ENCODE assay signal across 8 cellular contexts in the genomic region with DNA sequence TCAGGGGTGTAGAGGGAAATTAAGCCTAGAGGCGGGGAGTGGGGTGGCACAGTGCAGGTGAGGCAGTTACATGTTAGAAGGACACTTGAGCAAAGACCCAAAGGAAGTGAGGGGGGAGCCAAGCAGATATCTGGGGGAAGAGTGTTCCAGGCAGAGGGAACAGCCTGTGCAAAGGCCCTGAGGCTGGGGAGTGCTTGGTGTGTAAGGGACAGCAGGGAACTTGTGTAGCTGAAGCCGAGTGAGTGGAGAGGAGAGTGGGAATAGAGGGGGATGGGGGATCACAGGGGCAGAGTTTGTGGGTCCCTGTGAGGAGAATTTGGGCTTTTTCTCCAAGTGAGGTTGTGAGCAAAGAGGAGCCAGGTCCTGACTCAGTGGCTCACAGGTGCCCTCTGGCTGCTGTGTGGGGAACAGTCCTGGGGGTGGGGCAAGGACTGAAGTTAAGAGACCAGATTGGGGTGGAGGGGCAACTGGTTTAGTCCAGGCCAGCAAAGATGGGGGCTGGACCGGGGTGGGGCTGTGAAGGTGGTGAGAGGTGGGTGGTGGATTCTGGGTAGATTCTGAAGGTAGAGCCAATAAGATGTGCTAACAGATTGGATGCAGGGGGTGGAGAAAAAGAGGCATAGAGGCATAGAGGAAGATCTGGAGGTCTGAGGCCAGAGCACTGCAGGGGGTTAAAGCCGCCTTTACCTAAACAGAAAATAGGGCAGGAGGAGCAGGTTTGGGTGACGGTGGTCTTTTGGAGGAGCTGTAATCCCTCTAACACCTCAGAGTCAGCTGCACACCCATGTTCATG.
A peak's percentile ranks its signal among the peaks of the same experiment; 100 is the strongest.
DNase-seq lines count a peak whose midpoint lies in the region; ATAC-seq, FAIRE-seq and TF ChIP-seq lines count a peak whose summit lies in the region.

No MANE protein-coding gene starts in this region.

- no peaks in the 10 kb centered on the region for H3K79me2 ChIP-seq in K562 (ENCODE audit: control insufficient read depth, insufficient read depth, low read length)

- no peaks in the 10 kb centered on the region for H3K4me1 ChIP-seq in CD4-positive, alpha-beta memory T cell (ENCODE audit: insufficient read depth, low read length)
- H3K4me1 ChIP-seq in K562 (replicated peaks in 1 of 2; ENCODE audit: control insufficient read depth in 2 of 2, insufficient read depth in 2 of 2, low read length in 2 of 2), result no peaks in the 10 kb centered on the region; a peak in 2 of 5 replicates
- no peaks in the 10 kb centered on the region for H3K4me1 ChIP-seq in right lobe of liver

- no peaks in the 10 kb centered on the region for H3K4me1 Mint-ChIP-seq in CD4-positive, alpha-beta memory T cell

- no peaks in the 10 kb centered on the region for H3K9me3 ChIP-seq in CD4-positive, alpha-beta memory T cell (ENCODE audit: control insufficient read depth in 1 of 2, low read length in 2 of 2)
- no peaks in the 10 kb centered on the region for H3K9me3 ChIP-seq in K562 (replicated peaks; ENCODE audit: control insufficient read depth, insufficient read depth, low read depth, low read length)
- H3K9me3 ChIP-seq in right lobe of liver, result no peaks in the 10 kb centered on the region

- no peaks in the 10 kb centered on the region for H3K36me3 ChIP-seq in CD4-positive, alpha-beta memory T cell (ENCODE audit: insufficient read depth, low read length)
- H3K36me3 ChIP-seq in K562 (ENCODE audit: control insufficient read depth, insufficient read depth, low read length) (no peaks in the 10 kb centered on the region), right lobe of liver (no peaks in the 10 kb centered on the region)

- ATAC-seq in K562, result peak; percentile 92
- peak; percentile 64 to 76 (median 71) for ATAC-seq in right lobe of liver
- no peak for ATAC-seq in HG03571 (IDR thresholded peaks at IDR 0.05; ENCODE audit: unreplicated experiment)

- peak; percentile 94 for FAIRE-seq in K562 (lab: Jason Lieb, UNC)

- H3K27ac Mint-ChIP-seq in CD4-positive, alpha-beta memory T cell, result no peak overlapping the region

- H3K4me3 ChIP-seq in CD4-positive, alpha-beta memory T cell (ENCODE audit: low read length in 2 of 2), result no peak overlapping the region
- H3K4me3 ChIP-seq in K562, result no peak overlapping the region
- no peak overlapping the region for H3K4me3 ChIP-seq in right lobe of liver

- H3K9me1 ChIP-seq in K562 (ENCODE audit: control insufficient read depth, insufficient read depth, low read length), result no peaks in the 10 kb centered on the region

- TF ChIP-seq CTCF in K562 (IDR thresholded peaks at IDR 0.05 in 2 of 3, conservative IDR thresholded peaks at IDR 0.05 in 1 of 3; ENCODE audit: insufficient read depth in 2 of 3, low read depth in 1 of 3, low read length in 3 of 3), result peak; percentile 87 to 90 (median 88)
- TF ChIP-seq CTCF in right lobe of liver (IDR thresholded peaks at IDR 0.05), result peak; percentile 46 to 63 (median 54)

- no peak overlapping the region for H2AFZ ChIP-seq in K562 (ENCODE audit: low read depth, low read length)

- CTCF ChIA-PET in CD4-positive, alpha-beta memory T cell (lab: Charles Lee; ENCODE audit: partially characterized antibody), result interaction anchor here (1.4 to 1.5 kb wide), 4 partner anchors 9 to 153 kb away, joined by 3 to 9 read pairs (median 4); no protein-coding TSS in a partner anchor
- CTCF ChIA-PET in K562 (lab: Yijun Ruan, JAX; ENCODE audit: low intra/inter-chr PET ratio), result interaction anchor here (0.6 to 4.8 kb wide), 4 partner anchors 64 to 161 kb away, joined by 4 to 53 read pairs (median 20); no protein-coding TSS in a partner anchor

- peak in 4 of 5 donors; percentile 35 to 40 (median 38) for DNase-seq in CD4-positive, alpha-beta memory T cell
- DNase-seq in HK-2 (ENCODE audit: unreplicated experiment) (peak; percentile 57), T-helper 22 cell (ENCODE audit: low read depth) (peak; percentile 4), K562 (ENCODE audit: extremely low read depth in 1 of 4, low spot score in 3 of 4) (peak; percentile 56 to 76 (median 62)), right lobe of liver (peak; percentile 39 to 58 (median 53)), GOT3 (lab: John Stamatoyannopoulos, UW) (no peak)
- peak; percentile 71 for DNase-seq in stimulated activated CD8-positive, alpha-beta memory T cell treated with anti-CD3 and anti-CD28 coated beads, Interleukin-4, amount 100 ng/mL, for 48 hours

- WGBS in K562 (ENCODE audit: insufficient coverage, low coverage, missing lambda C conversion rate), result 0% methylated on average over 5 of the region's 5 CpGs
- WGBS in right lobe of liver (ENCODE audit: insufficient coverage, low coverage, low lambda C conversion rate, missing lambda C conversion rate), result 49% methylated on average over 5 of the region's 5 CpGs

- peaks cover 10 to 11% of the 10 kb centered on the region in 2 donors for H3K27me3 Mint-ChIP-seq in CD4-positive, alpha-beta memory T cell

- no peak for TF ChIP-seq EP300 in K562 (IDR thresholded peaks at IDR 0.05; ENCODE audit: low read length)

- peak; percentile 44 to 77 for TF ChIP-seq RAD21 in K562 (CRISPR knock-in tag; conservative IDR thresholded peaks at IDR 0.05 in 1 of 2, IDR thresholded peaks at IDR 0.05 in 1 of 2)

- intact Hi-C loops in CD4-positive, alpha-beta memory T cell (cut with micrococcal nuclease), result loop anchor here (1.0 kb wide), 1 partner anchor 154 kb away; no protein-coding TSS in a partner anchor
- intact Hi-C loops in K562 (cut with micrococcal nuclease), result loop anchor here (1.0 kb wide), 2 partner anchors 65 to 154 kb away; no protein-coding TSS in a partner anchor
- intact Hi-C loops in right lobe of liver (cut with DNase I), result loop anchor here in 1 of 2 donors (10.0 kb wide), 1 partner anchor 146 kb away; no protein-coding TSS in a partner anchor

- H3K36me3 Mint-ChIP-seq in CD4-positive, alpha-beta memory T cell, result peaks cover 0 to 2% of the 10 kb centered on the region in 2 donors

- H3K9ac ChIP-seq in K562 (ENCODE audit: insufficient read depth in 1 of 2, low read depth in 2 of 2, low read length in 2 of 2), result no peak overlapping the region

- TF ChIP-seq POLR2A in K562 (conservative IDR thresholded peaks at IDR 0.05), result no peak
- no peak for TF ChIP-seq POLR2A in right lobe of liver (IDR thresholded peaks at IDR 0.05)

- no peak overlapping the region for H3K4me2 ChIP-seq in K562 (ENCODE audit: insufficient read depth, low read length)

- H3K27me3 ChIP-seq in CD4-positive, alpha-beta memory T cell (ENCODE audit: insufficient read depth, low read length), result no peaks in the 10 kb centered on the region
- peaks cover 0 to 5% of the 10 kb centered on the region in 2 experiments; a peak in 1 of 5 replicates for H3K27me3 ChIP-seq in K562 (ENCODE audit: control insufficient read depth in 2 of 2, insufficient read depth in 2 of 2, low read length in 2 of 2)
- no peaks in the 10 kb centered on the region for H3K27me3 ChIP-seq in right lobe of liver

- H4K20me1 ChIP-seq in K562 (replicated peaks; ENCODE audit: control insufficient read depth, insufficient read depth, low read length), result no peaks in the 10 kb centered on the region

- H3K27ac ChIP-seq in CD4-positive, alpha-beta memory T cell (ENCODE audit: low read depth, low read length), result no peak overlapping the region
- H3K27ac ChIP-seq in K562 (ENCODE audit: extremely low read depth, low read depth, low read length) (no peak overlapping the region), right lobe of liver (no peak overlapping the region)

- POLR2A ChIA-PET in CD4-positive, alpha-beta memory T cell (lab: Charles Lee; ENCODE audit: partially characterized antibody), result no interaction called here
- POLR2A ChIA-PET in K562 (lab: Yijun Ruan, JAX), result no interaction called here

- peaks cover 0 to 13% (median 5%) of the 10 kb centered on the region in 8 donors for H3K9me3 Mint-ChIP-seq in CD4-positive, alpha-beta memory T cell

- H3K4me3 Mint-ChIP-seq in CD4-positive, alpha-beta memory T cell, result no peak overlapping the region

- no TSS peak for BruUV-seq in K562 (replicated peaks; lab: Mats Ljungman, UMichigan)

- in situ Hi-C loops in K562 (cut with MboI), result no loop called here

TF ChIP-seq in K562, 482 proteins besides CTCF, POLR2A, EP300 and RAD21 (continues in another document):
- peak in 1 of 2 experiments; percentile 47; a peak in 1 of 4 replicates for TF ChIP-seq MAZ (CRISPR knock-in tag; conservative IDR thresholded peaks at IDR 0.05 in 1 of 2, IDR thresholded peaks at IDR 0.05 in 1 of 2)
- TF ChIP-seq SMARCA5 (IDR thresholded peaks at IDR 0.05), result peak; percentile 90
- peak; percentile 59; the same call in 1 of the 2 replicates for TF ChIP-seq STAG1 (CRISPR knock-in tag; IDR thresholded peaks at IDR 0.05; ENCODE audit: borderline replicate concordance)
- TF ChIP-seq, protein P1, sequence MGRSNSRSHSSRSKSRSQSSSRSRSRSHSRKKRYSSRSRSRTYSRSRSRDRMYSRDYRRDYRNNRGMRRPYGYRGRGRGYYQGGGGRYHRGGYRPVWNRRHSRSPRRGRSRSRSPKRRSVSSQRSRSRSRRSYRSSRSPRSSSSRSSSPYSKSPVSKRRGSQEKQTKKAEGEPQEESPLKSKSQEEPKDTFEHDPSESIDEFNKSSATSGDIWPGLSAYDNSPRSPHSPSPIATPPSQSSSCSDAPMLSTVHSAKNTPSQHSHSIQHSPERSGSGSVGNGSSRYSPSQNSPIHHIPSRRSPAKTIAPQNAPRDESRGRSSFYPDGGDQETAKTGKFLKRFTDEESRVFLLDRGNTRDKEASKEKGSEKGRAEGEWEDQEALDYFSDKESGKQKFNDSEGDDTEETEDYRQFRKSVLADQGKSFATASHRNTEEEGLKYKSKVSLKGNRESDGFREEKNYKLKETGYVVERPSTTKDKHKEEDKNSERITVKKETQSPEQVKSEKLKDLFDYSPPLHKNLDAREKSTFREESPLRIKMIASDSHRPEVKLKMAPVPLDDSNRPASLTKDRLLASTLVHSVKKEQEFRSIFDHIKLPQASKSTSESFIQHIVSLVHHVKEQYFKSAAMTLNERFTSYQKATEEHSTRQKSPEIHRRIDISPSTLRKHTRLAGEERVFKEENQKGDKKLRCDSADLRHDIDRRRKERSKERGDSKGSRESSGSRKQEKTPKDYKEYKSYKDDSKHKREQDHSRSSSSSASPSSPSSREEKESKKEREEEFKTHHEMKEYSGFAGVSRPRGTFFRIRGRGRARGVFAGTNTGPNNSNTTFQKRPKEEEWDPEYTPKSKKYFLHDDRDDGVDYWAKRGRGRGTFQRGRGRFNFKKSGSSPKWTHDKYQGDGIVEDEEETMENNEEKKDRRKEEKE (IDR thresholded peaks at IDR 0.05; ENCODE audit: borderline replicate concordance in 1 of 2, control insufficient read depth in 1 of 2, low read depth in 2 of 2, low read length in 1 of 2), result no peak
- peak; percentile 50; the same call in 1 of the 2 replicates for TF ChIP-seq ZNF384 (IDR thresholded peaks at IDR 0.05; ENCODE audit: low read depth, low read length)
- TF ChIP-seq JUND (IDR thresholded peaks at IDR 0.05; ENCODE audit: borderline replicate concordance, low read depth, low read length), result peak; percentile 21; the same call in 1 of the 2 replicates
- TF ChIP-seq JUND (tag; IDR thresholded peaks at IDR 0.05; ENCODE audit: borderline replicate concordance, low read depth, low read length), result no peak
- TF ChIP-seq SAFB (IDR thresholded peaks at IDR 0.05; ENCODE audit: borderline replicate concordance, low read depth, low read length), result no peak
- TF ChIP-seq RBM25 (IDR thresholded peaks at IDR 0.05; ENCODE audit: low read depth, low read length, severe bottlenecking), result peak; percentile 61
- peak; percentile 83; the same call in 1 of the 2 replicates for TF ChIP-seq ARID2 (IDR thresholded peaks at IDR 0.05)
